Comparison of ENCODE assay signal across 8 cellular contexts in the genomic region with DNA sequence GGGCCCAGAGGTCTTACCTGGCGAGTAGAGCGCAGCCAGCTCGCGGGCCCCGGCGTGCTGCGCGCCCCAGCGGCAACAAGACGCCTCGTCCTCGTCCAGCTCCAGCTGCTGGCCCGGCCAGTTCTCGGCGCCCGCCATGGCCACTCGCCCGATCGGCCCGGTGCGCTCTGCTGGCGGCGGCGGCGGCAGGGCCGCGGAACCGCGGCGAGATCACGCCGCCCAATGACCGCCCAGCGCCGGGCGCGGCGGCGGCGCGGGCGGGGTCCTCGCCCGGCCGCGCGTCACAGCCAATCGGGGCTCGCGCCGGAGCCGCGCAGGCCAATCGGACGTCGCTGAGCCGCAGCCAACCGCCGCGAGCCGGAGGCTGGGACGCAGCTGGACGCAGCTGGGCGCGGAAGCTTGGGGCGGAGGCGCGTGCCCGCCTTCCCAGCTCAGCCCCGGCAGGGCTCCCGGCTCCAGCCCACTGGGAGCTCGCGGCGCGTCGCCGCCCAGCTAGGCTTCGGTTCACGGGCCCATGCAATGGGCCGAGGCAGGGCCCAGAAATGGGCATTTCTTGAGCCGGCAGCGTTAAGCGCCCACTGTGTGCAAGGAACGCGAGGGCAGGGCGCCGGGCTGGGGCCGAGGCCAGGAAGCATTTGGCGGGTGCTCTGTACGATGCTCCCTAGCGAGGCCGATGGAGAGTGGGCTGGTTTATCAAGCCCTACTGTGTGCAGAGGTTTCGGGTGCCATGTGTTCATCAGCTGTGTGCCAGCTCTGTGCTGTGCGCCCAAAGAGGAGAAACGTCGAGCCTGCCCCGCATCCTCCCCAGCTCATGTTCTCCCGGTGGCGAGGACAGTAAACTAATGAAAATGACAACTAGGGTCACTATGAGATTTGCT. TPM values are rescaled to one million over a fixed set of nuclear protein-coding genes. Genes with fewer than 3 reads are reported as not detected.
A peak's percentile ranks its signal among the peaks of the same experiment; 100 is the strongest.
DNase-seq lines count a peak whose midpoint lies in the region; ATAC-seq and TF ChIP-seq lines count a peak whose summit lies in the region.

TSS of gene PEDS1 (minus strand) at position 224 of the 878 bp plus-strand sequence. CDS start at position 138, 86 bp downstream.

- H3K9me3 ChIP-seq in HUES64 (ENCODE audit: insufficient read depth, low read depth, low read length) = no peaks in the 10 kb centered on the region
- H3K9me3 ChIP-seq in PC-3 (ENCODE audit: low read length) = no peaks in the 10 kb centered on the region
- no peaks in the 10 kb centered on the region for H3K9me3 ChIP-seq in mucosa of stomach (ENCODE audit: control insufficient read depth, low read length)

- H3K27me3 Mint-ChIP-seq in Calu3 (ENCODE audit: unreplicated experiment) = no peaks in the 10 kb centered on the region

- 6% methylated on average over 99 of the region's 99 CpGs for WGBS in HUES64

- H3K36me3 Mint-ChIP-seq in Calu3 (ENCODE audit: insufficient read depth, unreplicated experiment) = peaks cover 48% of the 10 kb centered on the region

- no peaks in the 10 kb centered on the region for H3K9me3 Mint-ChIP-seq in Calu3 (ENCODE audit: low read depth, unreplicated experiment)

- CTCF ChIA-PET in Calu3 (lab: Charles Lee) (interaction anchor here (0.6 to 6.6 kb wide), 11 partner anchors 9 to 553 kb away, joined by 4 to 33 read pairs (median 9); partner anchors contain the start of gene UBE2V1), PC-3 (lab: Charles Lee) (interaction anchor here (0.6 to 1.7 kb wide), 6 partner anchors 13 to 175 kb away, joined by 3 to 10 read pairs (median 3); no protein-coding TSS in a partner anchor)

- TF ChIP-seq CTCF in Calu3 (IDR thresholded peaks at IDR 0.05; ENCODE audit: unreplicated experiment) = no peak
- no peak for TF ChIP-seq CTCF in PC-3 (conservative IDR thresholded peaks at IDR 0.05; ENCODE audit: low read depth, low read length)
- TF ChIP-seq CTCF in epithelial cell of proximal tubule (conservative IDR thresholded peaks at IDR 0.05; ENCODE audit: low read depth, low read length) = no peak

- H3K4me1 ChIP-seq in HUES64 (ENCODE audit: insufficient read depth, low read length) (peaks cover 10% of the 10 kb centered on the region; the same call in 1 of the 2 replicates), PC-3 (ENCODE audit: insufficient read depth, low read length) (peaks cover 38% of the 10 kb centered on the region), mucosa of stomach (ENCODE audit: control insufficient read depth, insufficient read depth, low read length) (peaks cover 43% of the 10 kb centered on the region)

- peak within 1 kb of the TSS; percentile 54 for H3K27ac ChIP-seq in HUES64 (ENCODE audit: low read depth, low read length)
- peak within 1 kb of the TSS; percentile 31 for H3K27ac ChIP-seq in PC-3 (ENCODE audit: low read length)

- ATAC-seq in GM21423 (IDR thresholded peaks at IDR 0.05; ENCODE audit: unreplicated experiment) (peak; percentile 89), PC-3 (peak; percentile 93)

- H4K20me1 ChIP-seq in PC-3 (ENCODE audit: low read length) = no peaks in the 10 kb centered on the region

- H3K9me2 ChIP-seq in PC-3 (replicated peaks; ENCODE audit: low read length) = no peaks in the 10 kb centered on the region

- H3K4me3 Mint-ChIP-seq in Calu3 (ENCODE audit: low read depth, unreplicated experiment) = peak within 1 kb of the TSS; percentile 78

- H3K36me3 ChIP-seq in HUES64 (ENCODE audit: insufficient read depth, low read length) = peaks cover under 1% of the 10 kb centered on the region; the same call in 1 of the 2 replicates
- peaks cover 4% of the 10 kb centered on the region; the same call in 1 of the 2 replicates for H3K36me3 ChIP-seq in PC-3 (ENCODE audit: low read depth, low read length)
- H3K36me3 ChIP-seq in mucosa of stomach (ENCODE audit: control insufficient read depth, insufficient read depth, low read length) = no peaks in the 10 kb centered on the region

- POLR2A ChIA-PET in PC-3 (lab: Charles Lee; ENCODE audit: unreplicated experiment) = interaction anchor here (0.6 to 1.8 kb wide), 7 partner anchors 10 to 669 kb away, joined by 4 to 12 read pairs (median 5); no protein-coding TSS in a partner anchor

- BruUV-seq in Calu3 (replicated peaks; lab: Mats Ljungman, UMichigan) (no TSS peak), PC-3 (replicated peaks; lab: Mats Ljungman, UMichigan) (TSS peak; percentile 96)

- H3K4me1 Mint-ChIP-seq in Calu3 (ENCODE audit: low read depth, unreplicated experiment) = peaks cover 36% of the 10 kb centered on the region

- peak within 1 kb of the TSS; percentile 83 for H3K27ac Mint-ChIP-seq in Calu3 (ENCODE audit: unreplicated experiment)

- H3K27me3 ChIP-seq in HUES64 (ENCODE audit: insufficient read depth, low read length) (no peaks in the 10 kb centered on the region; the same call in 1 of the 2 replicates), PC-3 (ENCODE audit: low read length) (no peaks in the 10 kb centered on the region), mucosa of stomach (ENCODE audit: control insufficient read depth, insufficient read depth, low read length) (no peaks in the 10 kb centered on the region)

- peak within 1 kb of the TSS; percentile 90 for H3K4me3 ChIP-seq in HUES64 (ENCODE audit: low read length)
- H3K4me3 ChIP-seq in PC-3 (ENCODE audit: low read length) = peak within 1 kb of the TSS; percentile 76
- peak within 1 kb of the TSS; percentile 78 for H3K4me3 ChIP-seq in epithelial cell of proximal tubule (ENCODE audit: low read depth, low read length)
- H3K4me3 ChIP-seq in mucosa of stomach (ENCODE audit: low read length) = peak within 1 kb of the TSS; percentile 85

- H3K4me2 ChIP-seq in PC-3 (ENCODE audit: low read length) = peak within 1 kb of the TSS; percentile 96

- DNase-seq in Calu3 (peak; percentile 96), PC-3 (peak; percentile 98), activated T-cell treated with anti-CD3 and anti-CD28 coated beads for 48 hours (ENCODE audit: low read depth) (peak; percentile 84), epithelial cell of proximal tubule (ENCODE audit: low read depth) (no peak)
- peak; percentile 59 to 66 for DNase-seq in stimulated activated CD8-positive, alpha-beta memory T cell treated with anti-CD3 and anti-CD28 coated beads, Interleukin-7, amount 100 ng/mL, for 1 hour (ENCODE audit: low read depth in 2 of 2)

- H3F3A ChIP-seq in PC-3 (ENCODE audit: low read length, unreplicated experiment) = no peaks in the 10 kb centered on the region

- H3K79me2 ChIP-seq in PC-3 (ENCODE audit: low read length) = peaks cover 47% of the 10 kb centered on the region

- intact Hi-C loops in Calu3 (cut with micrococcal nuclease; ENCODE audit: unreplicated experiment) (no loop called here), PC-3 (cut with micrococcal nuclease) (loop anchor here (2.0 kb wide), 1 partner anchor 13 kb away; no protein-coding TSS in a partner anchor)

- H3K9ac ChIP-seq in HUES64 (ENCODE audit: low read depth, low read length) (peak within 1 kb of the TSS; percentile 81), PC-3 (ENCODE audit: low read length) (peak within 1 kb of the TSS; percentile 93), mucosa of stomach (ENCODE audit: low read length) (peak within 1 kb of the TSS; percentile 97)

- peak within 1 kb of the TSS; percentile 94 for H2AFZ ChIP-seq in PC-3 (ENCODE audit: low read length)

RNA-seq across cellular contexts. Expression of gene PEDS1, which starts in this region (rescaled TPM):
- total RNA-seq in Calu3 (2022) = 36.0 and 37.5 TPM in 2 replicates
- 27.6 TPM for polyA plus RNA-seq in HUES64 (2013, experiment 1 of 2)
- polyA plus RNA-seq in HUES64 (2013, experiment 2 of 2) = 33.6 TPM
- 53.8 and 59.1 TPM in 2 replicates for total RNA-seq in PC-3 (2014; rRNA removed)
- total RNA-seq in epithelial cell of proximal tubule = 43.2 and 46.6 TPM in 2 replicates
